Comparison of ENCODE assay signal across 32 cellular contexts in genomic region chr3:48591436-48591835, GRCh38. TPM values are rescaled to one million over a fixed set of nuclear protein-coding genes. Genes with fewer than 3 reads are reported as not detected.
"Had no signal": no experiment of that assay in that cellular context is flagged by ENCODE, and none has a peak within 500 bp of the region (broad histone marks: within the 10 kb centered on the region; RNA-seq: fewer than 3 reads in every experiment).

No MANE protein-coding gene starts in this region.

- DNase-seq: activated CD4-positive, alpha-beta T cell treated with anti-CD3 and anti-CD28 coated beads, Interleukin-2, amount 10 ng/mL, durations not matched to agents 24 days and 14 days; activated CD4-positive, alpha-beta T cell treated with anti-CD3 and anti-CD28 coated beads, Interleukin-2, amount 50 U/mL, for 4 hours; activated CD8-positive, alpha-beta T cell treated with anti-CD3 and anti-CD28 coated beads for 36 hours; activated effector memory CD4-positive, alpha-beta T cell treated with anti-CD3 and anti-CD28 coated beads, Interleukin-2, amount 50 U/mL, for 16 hours; activated naive CD4-positive, alpha-beta T cell; activated naive CD4-positive, alpha-beta T cell treated with anti-CD3 and anti-CD28 coated beads, Interleukin-2, amount 50 U/mL, for 16 hours; activated naive CD8-positive, alpha-beta T cell treated with anti-CD3 and anti-CD28 coated beads for 36 hours; activated T-cell treated with anti-CD3 and anti-CD28 coated beads, Interleukin-2, amount 50 U/mL, for 1 hour; activated T-cell treated with anti-CD3 and anti-CD28 coated beads, Interleukin-2, amount 50 U/mL, for 72 hours; amniotic stem cell; aorta; brain microvascular endothelial cell; central memory CD4-positive, alpha-beta T cell; NCI-H1105; NCI-H1417 treated with DMSO at 0.1 percent for 48 hours; NCI-H187 treated with DMSO at 0.1 percent for 48 hours; NCI-H2081; NCI-H226; NCI-H446 treated with DMSO at 0.1 percent for 48 hours; NCI-H524; PC-3; Peyer's patch; RPMI8226; SHP77; SJCRH30 had no signal

- H3K4me3 ChIP-seq: Peyer's patch, SJCRH30, SK-N-MC had no signal

- H3K4me3 Mint-ChIP-seq: activated CD4-positive, alpha-beta T cell treated with anti-CD3 and anti-CD28 coated beads, Interleukin-2, amount 10 ng/mL, durations not matched to agents 24 days and 14 days; activated CD8-positive, alpha-beta T cell treated with anti-CD3 and anti-CD28 coated beads for 36 hours; activated naive CD8-positive, alpha-beta T cell treated with anti-CD3 and anti-CD28 coated beads for 36 hours; activated T-cell treated with anti-CD3 and anti-CD28 coated beads, Interleukin-2, amount 50 U/mL, for 72 hours; activated T-helper 17 cell treated with anti-CD3 and anti-CD28 coated beads, Interleukin-2, amount 50 U/mL, for 72 hours; T-helper 1 cell treated with Interleukin-12 subunit alpha and Interleukin-12 subunit beta and Interleukin-4 antibody, amounts not matched to agents 30 μg/mL and 1 μg/mL, for 36 hours; T-helper 2 cell treated with Interferon-gamma antibody and Interleukin-4, amounts not matched to agents 5 μg/mL and 100 μg/mL, for 36 hours had no signal

- H3K9me3 ChIP-seq: Peyer's patch, SJCRH30 had no signal

- FAIRE-seq: TTC549 had no signal

- H3K27ac ChIP-seq: brain microvascular endothelial cell, Peyer's patch, SJCRH30, SK-N-MC had no signal

- H3K36me3 ChIP-seq: brain microvascular endothelial cell, Peyer's patch, SJCRH30 had no signal

- H3K36me3 Mint-ChIP-seq: activated naive CD8-positive, alpha-beta T cell treated with anti-CD3 and anti-CD28 coated beads for 36 hours had no signal

- H3K27ac Mint-ChIP-seq: activated CD4-positive, alpha-beta T cell treated with anti-CD3 and anti-CD28 coated beads, Interleukin-2, amount 10 ng/mL, durations not matched to agents 24 days and 14 days; activated CD8-positive, alpha-beta T cell treated with anti-CD3 and anti-CD28 coated beads for 36 hours; activated naive CD8-positive, alpha-beta T cell treated with anti-CD3 and anti-CD28 coated beads for 36 hours; activated T-cell treated with anti-CD3 and anti-CD28 coated beads, Interleukin-2, amount 50 U/mL, for 72 hours; activated T-helper 17 cell treated with anti-CD3 and anti-CD28 coated beads, Interleukin-2, amount 50 U/mL, for 72 hours; T-helper 1 cell treated with Interleukin-12 subunit alpha and Interleukin-12 subunit beta and Interleukin-4 antibody, amounts not matched to agents 30 μg/mL and 1 μg/mL, for 36 hours; T-helper 2 cell treated with Interferon-gamma antibody and Interleukin-4, amounts not matched to agents 5 μg/mL and 100 μg/mL, for 36 hours had no signal

- H3K9me3 Mint-ChIP-seq: activated CD4-positive, alpha-beta T cell treated with anti-CD3 and anti-CD28 coated beads, Interleukin-2, amount 10 ng/mL, durations not matched to agents 24 days and 14 days; activated CD8-positive, alpha-beta T cell treated with anti-CD3 and anti-CD28 coated beads for 36 hours; activated naive CD8-positive, alpha-beta T cell treated with anti-CD3 and anti-CD28 coated beads for 36 hours; activated T-cell treated with anti-CD3 and anti-CD28 coated beads, Interleukin-2, amount 50 U/mL, for 72 hours; activated T-helper 17 cell treated with anti-CD3 and anti-CD28 coated beads, Interleukin-2, amount 50 U/mL, for 72 hours; T-helper 1 cell treated with Interleukin-12 subunit alpha and Interleukin-12 subunit beta and Interleukin-4 antibody, amounts not matched to agents 30 μg/mL and 1 μg/mL, for 36 hours; T-helper 2 cell treated with Interferon-gamma antibody and Interleukin-4, amounts not matched to agents 5 μg/mL and 100 μg/mL, for 36 hours had no signal

- ATAC-seq: activated CD8-positive, alpha-beta T cell treated with anti-CD3 and anti-CD28 coated beads for 36 hours; activated T-cell treated with anti-CD3 and anti-CD28 coated beads, Interleukin-2, amount 50 U/mL, for 72 hours; activated T-helper 17 cell treated with anti-CD3 and anti-CD28 coated beads, Interleukin-2, amount 50 U/mL, for 72 hours; PC-3 had no signal

- H3K27me3 ChIP-seq: brain microvascular endothelial cell, Peyer's patch, SJCRH30 had no signal

RNA-seq across cellular contexts. Expression of gene UCN2, which starts 27.9 kb away (rescaled TPM):
- total RNA-seq: activated CD4-positive, alpha-beta T cell treated with anti-CD3 and anti-CD28 coated beads, Interleukin-2, amount 10 ng/mL, durations not matched to agents 24 days and 14 days; activated CD8-positive, alpha-beta memory T cell treated with anti-CD3 and anti-CD28 coated beads for 36 hours; activated CD8-positive, alpha-beta T cell treated with anti-CD3 and anti-CD28 coated beads for 36 hours; activated naive CD8-positive, alpha-beta T cell treated with anti-CD3 and anti-CD28 coated beads for 36 hours; activated T-cell treated with anti-CD3 and anti-CD28 coated beads, Interleukin-2, amount 50 U/mL, for 72 hours had no signal

RNA-seq across cellular contexts. Expression of gene TMEM89, which starts 30.1 kb away (rescaled TPM):
- total RNA-seq: activated CD8-positive, alpha-beta memory T cell treated with anti-CD3 and anti-CD28 coated beads for 36 hours; activated naive CD8-positive, alpha-beta T cell treated with anti-CD3 and anti-CD28 coated beads for 36 hours; activated T-cell treated with anti-CD3 and anti-CD28 coated beads, Interleukin-2, amount 50 U/mL, for 72 hours; aorta; M059J; PC-3; Peyer's patch; SJCRH30 had no signal
